ENCODE assay signal across 36 cellular contexts in genomic region chr4:140774956-140775355, GRCh38. TPM values are rescaled to one million over a fixed set of nuclear protein-coding genes. Genes with fewer than 3 reads are reported as not detected.
"Had no signal": no experiment of that assay in that cellular context is flagged by ENCODE, and none has a peak within 500 bp of the region (broad histone marks: within the 10 kb centered on the region; RNA-seq: fewer than 3 reads in every experiment).

No MANE protein-coding gene starts in this region.

- DNase-seq: activated CD4-positive, alpha-beta memory T cell treated with anti-CD3 and anti-CD28 coated beads, Interleukin-2, amount 10 ng/mL, durations not matched to agents 7 days and 5 days; activated CD4-positive, alpha-beta T cell treated with anti-CD3 and anti-CD28 coated beads for 1 hour; activated CD4-positive, alpha-beta T cell treated with anti-CD3 and anti-CD28 coated beads for 36 hours; activated CD4-positive, alpha-beta T cell treated with anti-CD3 and anti-CD28 coated beads for 48 hours; activated CD4-positive, alpha-beta T cell treated with anti-CD3 and anti-CD28 coated beads, Interleukin-2, amount 10 ng/mL, durations not matched to agents 7 days and 5 days; activated CD4-positive, alpha-beta T cell treated with anti-CD3 and anti-CD28 coated beads, Interleukin-2, amount 50 U/mL, for 48 hours; activated CD4-positive, CD25-positive, alpha-beta regulatory T cell; activated CD8-positive, alpha-beta memory T cell treated with anti-CD3 and anti-CD28 coated beads for 24 hours; activated CD8-positive, alpha-beta memory T cell treated with anti-CD3 and anti-CD28 coated beads, Interleukin-2, amount 10 ng/mL, durations not matched to agents 7 days and 5 days; activated CD8-positive, alpha-beta memory T cell treated with anti-CD3 and anti-CD28 coated beads, Interleukin-2, amount 50 U/mL, for 48 hours; activated CD8-positive, alpha-beta T cell treated with anti-CD3 and anti-CD28 coated beads, Interleukin-2, amount 10 ng/mL, durations not matched to agents 7 days and 5 days; activated effector memory CD4-positive, alpha-beta T cell treated with Interleukin-2 at 50 U/mL for 16 hours; activated gamma-delta T cell; activated naive CD4-positive, alpha-beta T cell treated with anti-CD3 and anti-CD28 coated beads, Interleukin-2, amount 10 ng/mL, durations not matched to agents 7 days and 5 days; activated naive CD4-positive, alpha-beta T cell treated with Interleukin-2 at 50 U/mL for 16 hours; activated naive CD8-positive, alpha-beta T cell treated with anti-CD3 and anti-CD28 coated beads, Interleukin-2, amount 10 ng/mL, durations not matched to agents 7 days and 5 days; activated naive CD8-positive, alpha-beta T cell treated with anti-CD3 and anti-CD28 coated beads, Interleukin-2, amount 50 U/mL, for 24 hours; activated T-cell treated with anti-CD3 and anti-CD28 coated beads, Interleukin-2, amount 50 U/mL, for 24 hours; activated T-cell treated with anti-CD3 and anti-CD28 coated beads, Interleukin-2, amount 50 U/mL, for 48 hours; amygdala; anterior cingulate cortex; caudate nucleus; cerebellar nuclear complex; T-helper 2 cell; T-helper 9 cell had no signal

- H3K27ac Mint-ChIP-seq: activated CD4-positive, alpha-beta memory T cell treated with anti-CD3 and anti-CD28 coated beads, Interleukin-2, amount 10 ng/mL, durations not matched to agents 7 days and 5 days; activated CD4-positive, alpha-beta T cell treated with anti-CD3 and anti-CD28 coated beads for 36 hours; activated CD4-positive, alpha-beta T cell treated with anti-CD3 and anti-CD28 coated beads, Interleukin-2, amount 10 ng/mL, durations not matched to agents 7 days and 5 days; activated CD8-positive, alpha-beta memory T cell treated with anti-CD3 and anti-CD28 coated beads, Interleukin-2, amount 10 ng/mL, durations not matched to agents 7 days and 5 days; activated CD8-positive, alpha-beta T cell treated with anti-CD3 and anti-CD28 coated beads, Interleukin-2, amount 10 ng/mL, durations not matched to agents 7 days and 5 days; activated naive CD4-positive, alpha-beta T cell treated with anti-CD3 and anti-CD28 coated beads, Interleukin-2, amount 10 ng/mL, durations not matched to agents 7 days and 5 days; activated naive CD4-positive, alpha-beta T cell treated with anti-CD3 and anti-CD28 coated beads, Interleukin-2, amount 50 U/mL, for 24 hours; activated naive CD8-positive, alpha-beta T cell; activated naive CD8-positive, alpha-beta T cell treated with anti-CD3 and anti-CD28 coated beads, Interleukin-2, amount 10 ng/mL, durations not matched to agents 7 days and 5 days; activated naive CD8-positive, alpha-beta T cell treated with anti-CD3 and anti-CD28 coated beads, Interleukin-2, amount 50 U/mL, for 24 hours; activated T-cell treated with anti-CD3 and anti-CD28 coated beads, Interleukin-2, amount 50 U/mL, for 24 hours; activated T-helper 2 cell treated with anti-CD3 and anti-CD28 coated beads, Interferon-gamma antibody, Interleukin-2, Interleukin-4, amounts not matched to agents 10 μg/mL and 5 μg/mL and 100 μg/mL, durations not matched to agents 14 hours and 24 hours and 36 hours; brain; T-helper 1 cell treated with Interleukin-12 subunit alpha and Interleukin-12 subunit beta and Interleukin-4 antibody, amounts not matched to agents 30 μg/mL and 1 μg/mL, for 36 hours; T-helper 2 cell treated with Interferon-gamma antibody and Interleukin-4, amounts not matched to agents 5 μg/mL and 100 μg/mL, for 36 hours had no signal

- H3K4me3 Mint-ChIP-seq: activated CD4-positive, alpha-beta memory T cell treated with anti-CD3 and anti-CD28 coated beads, Interleukin-2, amount 10 ng/mL, durations not matched to agents 7 days and 5 days; activated CD4-positive, alpha-beta T cell treated with anti-CD3 and anti-CD28 coated beads for 36 hours; activated CD4-positive, alpha-beta T cell treated with anti-CD3 and anti-CD28 coated beads, Interleukin-2, amount 10 ng/mL, durations not matched to agents 7 days and 5 days; activated CD8-positive, alpha-beta memory T cell treated with anti-CD3 and anti-CD28 coated beads, Interleukin-2, amount 10 ng/mL, durations not matched to agents 7 days and 5 days; activated CD8-positive, alpha-beta T cell treated with anti-CD3 and anti-CD28 coated beads, Interleukin-2, amount 10 ng/mL, durations not matched to agents 7 days and 5 days; activated naive CD4-positive, alpha-beta T cell treated with anti-CD3 and anti-CD28 coated beads, Interleukin-2, amount 10 ng/mL, durations not matched to agents 7 days and 5 days; activated naive CD4-positive, alpha-beta T cell treated with anti-CD3 and anti-CD28 coated beads, Interleukin-2, amount 50 U/mL, for 24 hours; activated naive CD8-positive, alpha-beta T cell; activated naive CD8-positive, alpha-beta T cell treated with anti-CD3 and anti-CD28 coated beads, Interleukin-2, amount 10 ng/mL, durations not matched to agents 7 days and 5 days; activated naive CD8-positive, alpha-beta T cell treated with anti-CD3 and anti-CD28 coated beads, Interleukin-2, amount 50 U/mL, for 24 hours; activated T-cell treated with anti-CD3 and anti-CD28 coated beads, Interleukin-2, amount 50 U/mL, for 24 hours; brain; central memory CD8-positive, alpha-beta T cell; T-helper 1 cell treated with Interleukin-12 subunit alpha and Interleukin-12 subunit beta and Interleukin-4 antibody, amounts not matched to agents 30 μg/mL and 1 μg/mL, for 36 hours; T-helper 2 cell treated with Interferon-gamma antibody and Interleukin-4, amounts not matched to agents 5 μg/mL and 100 μg/mL, for 36 hours had no signal

- H3K9me3 Mint-ChIP-seq: activated CD4-positive, alpha-beta memory T cell treated with anti-CD3 and anti-CD28 coated beads, Interleukin-2, amount 10 ng/mL, durations not matched to agents 7 days and 5 days; activated CD4-positive, alpha-beta T cell treated with anti-CD3 and anti-CD28 coated beads, Interleukin-2, amount 10 ng/mL, durations not matched to agents 7 days and 5 days; activated naive CD4-positive, alpha-beta T cell treated with anti-CD3 and anti-CD28 coated beads, Interleukin-2, amount 10 ng/mL, durations not matched to agents 7 days and 5 days; activated naive CD4-positive, alpha-beta T cell treated with anti-CD3 and anti-CD28 coated beads, Interleukin-2, amount 50 U/mL, for 24 hours; activated naive CD8-positive, alpha-beta T cell treated with anti-CD3 and anti-CD28 coated beads, Interleukin-2, amount 10 ng/mL, durations not matched to agents 7 days and 5 days; activated naive CD8-positive, alpha-beta T cell treated with anti-CD3 and anti-CD28 coated beads, Interleukin-2, amount 50 U/mL, for 24 hours; activated T-cell treated with anti-CD3 and anti-CD28 coated beads, Interleukin-2, amount 50 U/mL, for 24 hours; activated T-helper 2 cell treated with anti-CD3 and anti-CD28 coated beads, Interferon-gamma antibody, Interleukin-2, Interleukin-4, amounts not matched to agents 10 μg/mL and 5 μg/mL and 100 μg/mL, durations not matched to agents 14 hours and 24 hours and 36 hours; brain; central memory CD8-positive, alpha-beta T cell; T-helper 1 cell treated with Interleukin-12 subunit alpha and Interleukin-12 subunit beta and Interleukin-4 antibody, amounts not matched to agents 30 μg/mL and 1 μg/mL, for 36 hours; T-helper 2 cell treated with Interferon-gamma antibody and Interleukin-4, amounts not matched to agents 5 μg/mL and 100 μg/mL, for 36 hours had no signal

- H3K4me1 ChIP-seq: ascending aorta had no signal

- H3K27ac ChIP-seq: ascending aorta, cardiac muscle cell, VCaP had no signal

- H3K27me3 ChIP-seq: ascending aorta, cardiac muscle cell had no signal

- ATAC-seq: activated CD4-positive, alpha-beta T cell treated with anti-CD3 and anti-CD28 coated beads for 36 hours; activated CD4-positive, CD25-positive, alpha-beta regulatory T cell treated with anti-CD3 and anti-CD28 coated beads, Interleukin-2, amount 50 U/mL, for 24 hours; activated CD8-positive, alpha-beta memory T cell treated with anti-CD3 and anti-CD28 coated beads, Interleukin-2, amount 10 ng/mL, durations not matched to agents 7 days and 5 days; activated CD8-positive, alpha-beta T cell treated with anti-CD3 and anti-CD28 coated beads, Interleukin-2, amount 10 ng/mL, durations not matched to agents 7 days and 5 days; activated naive CD8-positive, alpha-beta T cell treated with anti-CD3 and anti-CD28 coated beads, Interleukin-2, amount 50 U/mL, for 24 hours had no signal

- H3K9me3 ChIP-seq: ascending aorta had no signal

- H3K4me1 Mint-ChIP-seq: activated CD4-positive, alpha-beta memory T cell treated with anti-CD3 and anti-CD28 coated beads, Interleukin-2, amount 10 ng/mL, durations not matched to agents 7 days and 5 days; activated CD4-positive, alpha-beta T cell treated with anti-CD3 and anti-CD28 coated beads for 36 hours; activated CD4-positive, alpha-beta T cell treated with anti-CD3 and anti-CD28 coated beads, Interleukin-2, amount 10 ng/mL, durations not matched to agents 7 days and 5 days; activated CD8-positive, alpha-beta memory T cell treated with anti-CD3 and anti-CD28 coated beads, Interleukin-2, amount 10 ng/mL, durations not matched to agents 7 days and 5 days; activated naive CD4-positive, alpha-beta T cell treated with anti-CD3 and anti-CD28 coated beads, Interleukin-2, amount 10 ng/mL, durations not matched to agents 7 days and 5 days; activated naive CD4-positive, alpha-beta T cell treated with anti-CD3 and anti-CD28 coated beads, Interleukin-2, amount 50 U/mL, for 24 hours; activated naive CD8-positive, alpha-beta T cell treated with anti-CD3 and anti-CD28 coated beads, Interleukin-2, amount 10 ng/mL, durations not matched to agents 7 days and 5 days; activated naive CD8-positive, alpha-beta T cell treated with anti-CD3 and anti-CD28 coated beads, Interleukin-2, amount 50 U/mL, for 24 hours; central memory CD8-positive, alpha-beta T cell had no signal

- H3K36me3 Mint-ChIP-seq: activated CD8-positive, alpha-beta memory T cell treated with anti-CD3 and anti-CD28 coated beads, Interleukin-2, amount 10 ng/mL, durations not matched to agents 7 days and 5 days; activated naive CD4-positive, alpha-beta T cell treated with anti-CD3 and anti-CD28 coated beads, Interleukin-2, amount 10 ng/mL, durations not matched to agents 7 days and 5 days; activated naive CD4-positive, alpha-beta T cell treated with anti-CD3 and anti-CD28 coated beads, Interleukin-2, amount 50 U/mL, for 24 hours; activated naive CD8-positive, alpha-beta T cell; activated naive CD8-positive, alpha-beta T cell treated with anti-CD3 and anti-CD28 coated beads, Interleukin-2, amount 10 ng/mL, durations not matched to agents 7 days and 5 days; brain had no signal

- H3K36me3 ChIP-seq: ascending aorta, cardiac muscle cell had no signal

- H3K4me3 ChIP-seq: ascending aorta, cardiac muscle cell had no signal

- H3K27me3 Mint-ChIP-seq: activated CD4-positive, alpha-beta memory T cell treated with anti-CD3 and anti-CD28 coated beads, Interleukin-2, amount 10 ng/mL, durations not matched to agents 7 days and 5 days; activated CD4-positive, alpha-beta T cell treated with anti-CD3 and anti-CD28 coated beads, Interleukin-2, amount 10 ng/mL, durations not matched to agents 7 days and 5 days; activated naive CD8-positive, alpha-beta T cell treated with anti-CD3 and anti-CD28 coated beads, Interleukin-2, amount 50 U/mL, for 24 hours; brain had no signal

RNA-seq across cellular contexts. Expression of gene TBC1D9, which starts 18.8 kb away (rescaled TPM):
- total RNA-seq: activated CD8-positive, alpha-beta T cell treated with anti-CD3 and anti-CD28 coated beads, Interleukin-2, amount 10 ng/mL, durations not matched to agents 7 days and 5 days had no signal
